Comparison of ENCODE assay signal across 22 cellular contexts in the genomic region with DNA sequence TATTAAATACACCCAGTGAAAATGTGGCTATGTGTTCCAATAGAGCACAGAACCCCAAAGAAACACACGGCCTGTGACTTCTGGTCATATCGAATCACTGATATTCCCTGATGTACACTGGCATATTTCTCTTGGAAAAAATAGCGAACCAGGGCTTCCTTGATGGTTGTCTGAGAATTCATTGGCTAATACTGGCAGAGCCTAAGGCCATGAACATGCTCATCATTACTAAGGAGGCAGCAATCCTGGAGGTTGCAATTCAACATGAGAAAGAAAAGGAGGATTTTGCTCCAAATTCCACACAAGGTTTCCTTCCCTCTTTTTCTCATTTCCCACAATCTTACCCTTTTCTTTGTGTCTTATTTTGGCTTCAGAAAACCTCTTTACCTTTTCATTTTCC.
DNase-seq lines count a peak whose midpoint lies in the region; ATAC-seq, FAIRE-seq and TF ChIP-seq lines count a peak whose summit lies in the region.
"Had no signal": no experiment of that assay in that cellular context is flagged by ENCODE, and none has a peak within 500 bp of the region (broad histone marks: within the 10 kb centered on the region; RNA-seq: fewer than 3 reads in every experiment).

No MANE protein-coding gene starts in this region.

- H3K4me2 ChIP-seq in astrocyte (ENCODE audit: low read length) = no peak overlapping the region
- H3K4me2 ChIP-seq: KMS-11 had no signal

- no peak for ATAC-seq in foreskin keratinocyte
- ATAC-seq in HG02885 (IDR thresholded peaks at IDR 0.05; ENCODE audit: poor library complexity, unreplicated experiment) = no peak
- no peak for ATAC-seq in activated T-cell treated with anti-CD3 and anti-CD28 coated beads, Interleukin-2, amount 50 U/mL, for 4 hours
- ATAC-seq: T-cell had no signal

- TF ChIP-seq POLR2A in breast epithelium (IDR thresholded peaks at IDR 0.05) (no peak), H54 (IDR thresholded peaks at IDR 0.05; ENCODE audit: low read depth, low read length) (no peak)

- H3K79me2 ChIP-seq in astrocyte (ENCODE audit: insufficient read depth, low read length) = no peaks in the 10 kb centered on the region

- H3K36me3 ChIP-seq in breast epithelium (no peaks in the 10 kb centered on the region), astrocyte (ENCODE audit: insufficient read depth, low read length) (no peaks in the 10 kb centered on the region)
- H3K36me3 ChIP-seq: HAP-1 had no signal

- H3K27ac ChIP-seq in breast epithelium = no peak overlapping the region
- peak overlapping the region; percentile 33 for H3K27ac ChIP-seq in astrocyte (ENCODE audit: low read depth, low read length)
- H3K27ac ChIP-seq in foreskin keratinocyte = peak overlapping the region; percentile 8
- H3K27ac ChIP-seq: GM23248, KMS-11 had no signal

- peaks cover 0 to 9% of the 10 kb centered on the region in 2 donors for H3K9me3 ChIP-seq in breast epithelium
- no peaks in the 10 kb centered on the region for H3K9me3 ChIP-seq in astrocyte (ENCODE audit: insufficient read depth, low read depth, low read length)
- H3K9me3 ChIP-seq: HAP-1 had no signal

- no peak overlapping the region for H3K4me3 Mint-ChIP-seq in MCF 10A (ENCODE audit: unreplicated experiment)
- H3K4me3 Mint-ChIP-seq in astrocyte (ENCODE audit: unreplicated experiment) = no peak overlapping the region
- no peak overlapping the region for H3K4me3 Mint-ChIP-seq in activated T-cell treated with anti-CD3 and anti-CD28 coated beads, Interleukin-2, amount 50 U/mL, for 4 hours
- H3K4me3 Mint-ChIP-seq: B cell, CD14-positive monocyte, T-cell had no signal

- H3K9ac ChIP-seq in astrocyte (ENCODE audit: low read length) = peak overlapping the region; percentile 26
- H3K9ac ChIP-seq: GM23248, KMS-11 had no signal

- H3K27ac Mint-ChIP-seq in MCF 10A (ENCODE audit: low read depth, unreplicated experiment) (no peak overlapping the region), astrocyte (ENCODE audit: unreplicated experiment) (no peak overlapping the region)
- H3K27ac Mint-ChIP-seq: B cell, CD14-positive monocyte, T-cell had no signal

- intact Hi-C loops in MCF 10A (cut with micrococcal nuclease) = no loop called here
- intact Hi-C loops in breast epithelium (cut with DNase I; ENCODE audit: low total_unique reads) = no loop called here

- no peak for TF ChIP-seq CTCF in MCF 10A (IDR thresholded peaks at IDR 0.05; ENCODE audit: unreplicated experiment)
- no peak for TF ChIP-seq CTCF in breast epithelium (IDR thresholded peaks at IDR 0.05)
- TF ChIP-seq CTCF in astrocyte (IDR thresholded peaks at IDR 0.05; ENCODE audit: insufficient read depth, low read depth, low read length) = no peak
- no peak for TF ChIP-seq CTCF in foreskin keratinocyte (conservative IDR thresholded peaks at IDR 0.05)

- no peaks in the 10 kb centered on the region for H4K20me1 ChIP-seq in astrocyte (ENCODE audit: insufficient read depth, low read length)

- H3K27me3 ChIP-seq in breast epithelium = no peaks in the 10 kb centered on the region
- H3K27me3 ChIP-seq in astrocyte (ENCODE audit: insufficient read depth, low read length) = no peaks in the 10 kb centered on the region
- H3K27me3 ChIP-seq in foreskin keratinocyte = no peaks in the 10 kb centered on the region

- CTCF ChIA-PET in MCF 10A (lab: Yijun Ruan, JAX) = interaction anchor here (0.7 kb wide), 1 partner anchor 27 kb away, joined by 3 read pairs; no protein-coding TSS in a partner anchor

- H2AFZ ChIP-seq in astrocyte (ENCODE audit: low read depth, low read length) = no peak overlapping the region
- H2AFZ ChIP-seq: GM23248 had no signal

- H3K4me3 ChIP-seq in breast epithelium = no peak overlapping the region
- no peak overlapping the region for H3K4me3 ChIP-seq in astrocyte (ENCODE audit: insufficient read depth, low read depth, low read length)
- H3K4me3 ChIP-seq: GM23248, HAP-1 had no signal

- peak; percentile 14 for DNase-seq in MCF 10A (ENCODE audit: unreplicated experiment)
- DNase-seq in breast epithelium (ENCODE audit: low spot score in 2 of 2) = no peak
- no peak for DNase-seq in astrocyte (ENCODE audit: low read depth)
- DNase-seq in foreskin keratinocyte = peak in 1 of 2 donors; percentile 74
- DNase-seq in H54 (ENCODE audit: insufficient read length, low spot score) = no peak
- no peak for DNase-seq in NCI-H524 treated with DMSO at 0.1 percent for 48 hours (lab: John Stamatoyannopoulos, UW)
- no peak for DNase-seq in activated T-cell treated with anti-CD3 and anti-CD28 coated beads, Interleukin-2, amount 50 U/mL, for 4 hours
- DNase-seq: 8988T, DMS79, GM23248, NCI-H1105 treated with DMSO at 0.1 percent for 48 hours, NCI-H2029 treated with DMSO at 0.1 percent for 48 hours, NCI-H526 treated with DMSO at 0.1 percent for 48 hours, OCI-M1, SIG-M5, T-cell had no signal

- H3K27me3 Mint-ChIP-seq in MCF 10A (ENCODE audit: insufficient read depth, unreplicated experiment) (no peaks in the 10 kb centered on the region), astrocyte (ENCODE audit: low read depth, unreplicated experiment) (no peaks in the 10 kb centered on the region)
- peaks cover 5% of the 10 kb centered on the region for H3K27me3 Mint-ChIP-seq in activated T-cell treated with anti-CD3 and anti-CD28 coated beads, Interleukin-2, amount 50 U/mL, for 4 hours (ENCODE audit: low read depth)
- H3K27me3 Mint-ChIP-seq: B cell had no signal

- H3K36me3 Mint-ChIP-seq in MCF 10A (ENCODE audit: insufficient read depth, unreplicated experiment) (no peaks in the 10 kb centered on the region), astrocyte (ENCODE audit: low read depth, unreplicated experiment) (peaks cover 2% of the 10 kb centered on the region)
- no peaks in the 10 kb centered on the region for H3K36me3 Mint-ChIP-seq in activated T-cell treated with anti-CD3 and anti-CD28 coated beads, Interleukin-2, amount 50 U/mL, for 4 hours (ENCODE audit: insufficient read depth)
- H3K36me3 Mint-ChIP-seq: CD14-positive monocyte, T-cell had no signal

- H3K9me3 Mint-ChIP-seq in MCF 10A (ENCODE audit: unreplicated experiment) = peaks cover 6% of the 10 kb centered on the region
- peaks cover 4% of the 10 kb centered on the region for H3K9me3 Mint-ChIP-seq in astrocyte (ENCODE audit: unreplicated experiment)
- no peaks in the 10 kb centered on the region for H3K9me3 Mint-ChIP-seq in activated T-cell treated with anti-CD3 and anti-CD28 coated beads, Interleukin-2, amount 50 U/mL, for 4 hours

- POLR2A ChIA-PET in MCF 10A (lab: Yijun Ruan, JAX) = interaction anchor here (0.6 to 1.1 kb wide), 2 partner anchors 19 to 84 kb away, joined by 4 read pairs; no protein-coding TSS in a partner anchor

- H3K4me1 ChIP-seq in breast epithelium (no peaks in the 10 kb centered on the region), astrocyte (ENCODE audit: insufficient read depth, low read length) (peaks cover 31% of the 10 kb centered on the region), foreskin keratinocyte (peaks cover 66% of the 10 kb centered on the region)
- H3K4me1 ChIP-seq: HAP-1 had no signal

- FAIRE-seq in astrocyte (lab: Jason Lieb, UNC) = no peak
- no peak for FAIRE-seq in H54 (lab: Jason Lieb, UNC)
- FAIRE-seq: D721Med had no signal

- no TSS peak for BruUV-seq in MCF 10A (replicated peaks; lab: Mats Ljungman, UMichigan)

- H3K4me1 Mint-ChIP-seq in MCF 10A (ENCODE audit: insufficient read depth, unreplicated experiment) (peaks cover 27% of the 10 kb centered on the region), astrocyte (ENCODE audit: low read depth, unreplicated experiment) (peaks cover 30% of the 10 kb centered on the region)
- H3K4me1 Mint-ChIP-seq in activated T-cell treated with anti-CD3 and anti-CD28 coated beads, Interleukin-2, amount 50 U/mL, for 4 hours (ENCODE audit: low read depth) = no peaks in the 10 kb centered on the region
- H3K4me1 Mint-ChIP-seq: B cell, T-cell had no signal

Comparison
In these comparisons a context has a peak if more than half of its experiments do, and no peak if none do; other contexts are left out.
1. H3K27ac ChIP-seq: peak in astrocyte (single experiment) and foreskin keratinocyte (single experiment); none in breast epithelium (0 of 2).